ENCODE assay signal across 8 cellular contexts in genomic region chr4:186149872-186150271, GRCh38. TPM values are rescaled to one million over a fixed set of nuclear protein-coding genes. Genes with fewer than 3 reads are reported as not detected.
A peak's percentile ranks its signal among the peaks of the same experiment; 100 is the strongest.
DNase-seq lines count a peak whose midpoint lies in the region; ATAC-seq, FAIRE-seq and TF ChIP-seq lines count a peak whose summit lies in the region.

No MANE protein-coding gene starts in this region.

- no peak overlapping the region for H3K4me3 Mint-ChIP-seq in astrocyte (ENCODE audit: unreplicated experiment)
- H3K4me3 Mint-ChIP-seq in stimulated activated naive B cell treated with anti-CD40 and anti-IgM and Interleukin-4, amounts not matched to agents 10 μg/mL and 1 μg/mL and 100 μg/mL, for 72 hours = no peak overlapping the region

- no peak overlapping the region for H3K27ac Mint-ChIP-seq in astrocyte (ENCODE audit: unreplicated experiment)
- H3K27ac Mint-ChIP-seq in stimulated activated naive B cell treated with anti-CD40 and anti-IgM and Interleukin-4, amounts not matched to agents 10 μg/mL and 1 μg/mL and 100 μg/mL, for 72 hours = no peak overlapping the region

- H3K79me2 ChIP-seq in astrocyte (ENCODE audit: insufficient read depth, low read length) = no peaks in the 10 kb centered on the region

- peak; percentile 50 for ATAC-seq in upper lobe of right lung
- no peak for ATAC-seq in stimulated activated naive B cell treated with anti-CD40 and anti-IgM and Interleukin-4, amounts not matched to agents 10 μg/mL and 1 μg/mL and 100 μg/mL, for 72 hours (replicated peaks)
- ATAC-seq in HG02623 (IDR thresholded peaks at IDR 0.05; ENCODE audit: unreplicated experiment) = no peak

- H3K4me1 Mint-ChIP-seq in astrocyte (ENCODE audit: low read depth, unreplicated experiment) = no peaks in the 10 kb centered on the region
- H3K4me1 Mint-ChIP-seq in stimulated activated naive B cell treated with anti-CD40 and anti-IgM and Interleukin-4, amounts not matched to agents 10 μg/mL and 1 μg/mL and 100 μg/mL, for 72 hours = no peaks in the 10 kb centered on the region

- H3K27ac ChIP-seq in astrocyte (ENCODE audit: low read depth, low read length) (no peak overlapping the region), upper lobe of right lung (no peak overlapping the region)

- no peak overlapping the region for H3K9ac ChIP-seq in astrocyte (ENCODE audit: low read length)

- intact Hi-C loops in upper lobe of right lung (cut with DNase I) = no loop called here

- H4K20me1 ChIP-seq in astrocyte (ENCODE audit: insufficient read depth, low read length) = no peaks in the 10 kb centered on the region

- peak; percentile 84 for DNase-seq in A172 (ENCODE audit: low spot score)
- peak; percentile 28 for DNase-seq in HT-29 (ENCODE audit: low spot score)
- no peak for DNase-seq in astrocyte (ENCODE audit: low read depth)
- peak; percentile 89 for DNase-seq in islet precursor cell
- no peak for DNase-seq in upper lobe of right lung
- no peak for DNase-seq in stimulated activated naive B cell treated with anti-CD40 and anti-IgM and Interleukin-4, amounts not matched to agents 10 μg/mL and 1 μg/mL and 100 μg/mL, for 72 hours
- DNase-seq in NCI-H2029 treated with DMSO at 0.1 percent for 48 hours (lab: John Stamatoyannopoulos, UW) = no peak

- no peaks in the 10 kb centered on the region for H3K27me3 ChIP-seq in astrocyte (ENCODE audit: insufficient read depth, low read length)
- no peaks in the 10 kb centered on the region for H3K27me3 ChIP-seq in upper lobe of right lung

- TF ChIP-seq CTCF in astrocyte (IDR thresholded peaks at IDR 0.05; ENCODE audit: insufficient read depth, low read depth, low read length) = no peak
- TF ChIP-seq CTCF in upper lobe of right lung (IDR thresholded peaks at IDR 0.05) = peak; percentile 55

- H3K9me3 ChIP-seq in astrocyte (ENCODE audit: insufficient read depth, low read depth, low read length) = no peaks in the 10 kb centered on the region
- H3K9me3 ChIP-seq in upper lobe of right lung = no peaks in the 10 kb centered on the region

- H2AFZ ChIP-seq in astrocyte (ENCODE audit: low read depth, low read length) = no peak overlapping the region

- H3K4me2 ChIP-seq in astrocyte (ENCODE audit: low read length) = peak overlapping the region; percentile 47

- no peaks in the 10 kb centered on the region for H3K36me3 ChIP-seq in astrocyte (ENCODE audit: insufficient read depth, low read length)
- no peaks in the 10 kb centered on the region for H3K36me3 ChIP-seq in upper lobe of right lung

- H3K4me3 ChIP-seq in astrocyte (ENCODE audit: insufficient read depth, low read depth, low read length) = no peak overlapping the region
- H3K4me3 ChIP-seq in upper lobe of right lung = peak overlapping the region; percentile 16

- FAIRE-seq in astrocyte (lab: Jason Lieb, UNC) = no peak

- H3K4me1 ChIP-seq in astrocyte (ENCODE audit: insufficient read depth, low read length) (peaks cover 4% of the 10 kb centered on the region), upper lobe of right lung (peaks cover 9% of the 10 kb centered on the region)

- H3K36me3 Mint-ChIP-seq in astrocyte (ENCODE audit: low read depth, unreplicated experiment) = no peaks in the 10 kb centered on the region
- no peaks in the 10 kb centered on the region for H3K36me3 Mint-ChIP-seq in stimulated activated naive B cell treated with anti-CD40 and anti-IgM and Interleukin-4, amounts not matched to agents 10 μg/mL and 1 μg/mL and 100 μg/mL, for 72 hours

- H3K27me3 Mint-ChIP-seq in astrocyte (ENCODE audit: low read depth, unreplicated experiment) = peaks cover 24% of the 10 kb centered on the region
- H3K27me3 Mint-ChIP-seq in stimulated activated naive B cell treated with anti-CD40 and anti-IgM and Interleukin-4, amounts not matched to agents 10 μg/mL and 1 μg/mL and 100 μg/mL, for 72 hours = peaks cover 47 to 53% of the 10 kb centered on the region in 2 donors

- H3K9me3 Mint-ChIP-seq in astrocyte (ENCODE audit: unreplicated experiment) = no peaks in the 10 kb centered on the region
- no peaks in the 10 kb centered on the region for H3K9me3 Mint-ChIP-seq in stimulated activated naive B cell treated with anti-CD40 and anti-IgM and Interleukin-4, amounts not matched to agents 10 μg/mL and 1 μg/mL and 100 μg/mL, for 72 hours

RNA-seq across cellular contexts. Expression of gene CYP4V2, which starts 41.5 kb away (rescaled TPM):
- 18.9 and 26.9 TPM in 2 replicates for total RNA-seq in A172 (2014; rRNA removed; shearing (Covaris generic))
- 4.0 and 5.7 TPM in 2 replicates for total RNA-seq in HT-29 (2014; rRNA removed; shearing (Covaris generic))
- total RNA-seq in astrocyte = 9.1 and 10.3 TPM in 2 replicates
- total RNA-seq in upper lobe of right lung = 35.4 TPM

RNA-seq across cellular contexts. Expression of gene FAM149A, which starts 45.4 kb away (rescaled TPM):
- 5.6 and 7.3 TPM in 2 replicates for total RNA-seq in A172 (2014; rRNA removed; shearing (Covaris generic))
- 24.1 and 26.6 TPM in 2 replicates for total RNA-seq in HT-29 (2014; rRNA removed; shearing (Covaris generic))
- total RNA-seq in astrocyte (1.2 and 1.7 TPM in 2 replicates), upper lobe of right lung (16.4 TPM)

Comparison
In these comparisons a context has a peak if more than half of its experiments do, and no peak if none do; other contexts are left out.
1. DNase-seq: peak in A172 (single experiment), HT-29 (single experiment) and islet precursor cell (single experiment); none in astrocyte (single experiment), upper lobe of right lung (single experiment), stimulated activated naive B cell treated with anti-CD40 and anti-IgM and Interleukin-4, amounts not matched to agents 10 μg/mL and 1 μg/mL and 100 μg/mL, for 72 hours (single experiment) and NCI-H2029 treated with DMSO at 0.1 percent for 48 hours (single experiment).